ENCODE assay signal across 8 cellular contexts in the genomic region with DNA sequence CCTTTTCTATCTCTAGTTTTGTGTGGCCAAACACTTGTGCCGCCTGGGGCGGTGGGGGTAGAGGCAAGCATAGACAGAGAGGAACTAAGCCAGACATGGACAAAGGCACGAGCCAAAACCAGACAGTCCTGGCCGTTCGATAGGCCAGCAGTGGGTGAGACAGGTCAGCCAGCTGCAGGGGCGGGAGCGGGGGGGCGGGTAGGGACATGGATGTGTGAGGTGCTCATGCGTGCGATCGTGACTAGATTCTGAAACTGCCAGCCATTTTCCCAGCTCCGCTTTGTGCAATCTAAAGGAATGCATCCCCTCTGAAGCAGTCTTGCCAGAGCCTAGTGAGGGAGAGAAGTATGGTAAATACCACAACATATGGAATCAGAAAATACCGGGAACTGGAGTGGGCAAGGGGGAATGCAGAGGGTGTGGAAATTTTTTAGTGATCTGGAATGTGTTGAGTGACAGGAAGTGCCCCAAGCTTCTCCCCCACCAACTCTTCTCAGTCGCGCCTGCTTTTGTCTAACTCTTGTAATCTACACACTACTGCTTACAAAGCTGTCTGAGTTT.
DNase-seq lines count a peak whose midpoint lies in the region; ATAC-seq and TF ChIP-seq lines count a peak whose summit lies in the region.

No MANE protein-coding gene starts in this region.

- H3K27ac Mint-ChIP-seq in activated CD8-positive, alpha-beta memory T cell treated with anti-CD3 and anti-CD28 coated beads, Interleukin-2, amount 10 ng/mL, durations not matched to agents 7 days and 5 days = peak overlapping the region; percentile 73
- peak overlapping the region; percentile 99 for H3K27ac Mint-ChIP-seq in mesothelial cell of epicardium

- H3K9me3 Mint-ChIP-seq in activated CD8-positive, alpha-beta memory T cell treated with anti-CD3 and anti-CD28 coated beads, Interleukin-2, amount 10 ng/mL, durations not matched to agents 7 days and 5 days (ENCODE audit: low read depth) = no peaks in the 10 kb centered on the region
- H3K9me3 Mint-ChIP-seq in mesothelial cell of epicardium = peaks cover 3% of the 10 kb centered on the region

- DNase-seq in GM13977 (ENCODE audit: low spot score) = peak; percentile 43
- DNase-seq in NCI-H524 treated with DMSO at 0.1 percent for 48 hours (lab: John Stamatoyannopoulos, UW) = peak; percentile 81
- DNase-seq in activated CD8-positive, alpha-beta memory T cell treated with anti-CD3 and anti-CD28 coated beads, Interleukin-2, amount 10 ng/mL, durations not matched to agents 7 days and 5 days = peak; percentile 45
- DNase-seq in epithelial cell of esophagus (ENCODE audit: low read depth) = peak; percentile 89
- peak; percentile 38 to 56 for DNase-seq in mesothelial cell of epicardium (ENCODE audit: low spot score in 2 of 2, unreplicated experiment in 2 of 2)
- peak; percentile 5 to 13 for DNase-seq in stimulated activated CD8-positive, alpha-beta memory T cell treated with anti-CD3 and anti-CD28 coated beads, Interleukin-7, amount 100 ng/mL, for 4 hours (ENCODE audit: low read depth in 2 of 2)
- no peak for DNase-seq in GOT3 (lab: John Stamatoyannopoulos, UW)

- peak overlapping the region; percentile 80 for H3K4me3 Mint-ChIP-seq in activated CD8-positive, alpha-beta memory T cell treated with anti-CD3 and anti-CD28 coated beads, Interleukin-2, amount 10 ng/mL, durations not matched to agents 7 days and 5 days
- peak overlapping the region; percentile 93 for H3K4me3 Mint-ChIP-seq in mesothelial cell of epicardium

- H3K4me3 ChIP-seq in epithelial cell of esophagus (ENCODE audit: low read length) = peak overlapping the region; percentile 75

- peaks cover 60% of the 10 kb centered on the region for H3K27me3 Mint-ChIP-seq in activated CD8-positive, alpha-beta memory T cell treated with anti-CD3 and anti-CD28 coated beads, Interleukin-2, amount 10 ng/mL, durations not matched to agents 7 days and 5 days
- H3K27me3 Mint-ChIP-seq in mesothelial cell of epicardium (ENCODE audit: low read depth) = no peaks in the 10 kb centered on the region

- ATAC-seq in HG03159 (IDR thresholded peaks at IDR 0.05; ENCODE audit: unreplicated experiment) = peak; percentile 55
- peak; percentile 48 for ATAC-seq in activated CD8-positive, alpha-beta memory T cell treated with anti-CD3 and anti-CD28 coated beads, Interleukin-2, amount 10 ng/mL, durations not matched to agents 7 days and 5 days

- H3K4me1 Mint-ChIP-seq in activated CD8-positive, alpha-beta memory T cell treated with anti-CD3 and anti-CD28 coated beads, Interleukin-2, amount 10 ng/mL, durations not matched to agents 7 days and 5 days = peaks cover 14% of the 10 kb centered on the region
- peaks cover 44% of the 10 kb centered on the region for H3K4me1 Mint-ChIP-seq in mesothelial cell of epicardium

- in situ Hi-C loops in GM13977 (cut with MboI; ENCODE audit: low pct_unique_long_range_greater_than_20kb, low sequenced_read_pairs, unreplicated experiment) = no loop called here

- TF ChIP-seq CTCF in GM13977 (IDR thresholded peaks at IDR 0.05; ENCODE audit: extremely low read depth, insufficient read depth, missing control alignments) (no peak), epithelial cell of esophagus (IDR thresholded peaks at IDR 0.05; ENCODE audit: insufficient read depth, low read depth, low read length, missing control alignments) (no peak), mesothelial cell of epicardium (IDR thresholded peaks at IDR 0.05; ENCODE audit: unreplicated experiment) (no peak)

- peaks cover 1% of the 10 kb centered on the region for H3K36me3 Mint-ChIP-seq in activated CD8-positive, alpha-beta memory T cell treated with anti-CD3 and anti-CD28 coated beads, Interleukin-2, amount 10 ng/mL, durations not matched to agents 7 days and 5 days
- H3K36me3 Mint-ChIP-seq in mesothelial cell of epicardium = peaks cover 2% of the 10 kb centered on the region

- CTCF ChIA-PET in activated CD8-positive, alpha-beta memory T cell treated with anti-CD3 and anti-CD28 coated beads, Interleukin-2, amount 10 ng/mL, durations not matched to agents 7 days and 5 days (lab: Charles Lee) = interaction anchor here (1.0 to 5.5 kb wide), 3 partner anchors 42 to 53 kb away, joined by 3 to 17 read pairs (median 3); no protein-coding TSS in a partner anchor
